Comparison of ENCODE assay signal across 23 cellular contexts in genomic region chr7:151470656-151471180, GRCh38. TPM values are rescaled to one million over a fixed set of nuclear protein-coding genes. Genes with fewer than 3 reads are reported as not detected.
DNase-seq lines count a peak whose midpoint lies in the region; ATAC-seq, FAIRE-seq and TF ChIP-seq lines count a peak whose summit lies in the region.
"Had no signal": no experiment of that assay in that cellular context is flagged by ENCODE, and none has a peak within 500 bp of the region (broad histone marks: within the 10 kb centered on the region; RNA-seq: fewer than 3 reads in every experiment).

No MANE protein-coding gene starts in this region.

- peaks cover 43% of the 10 kb centered on the region for H3K36me3 Mint-ChIP-seq in neural progenitor cell
- H3K36me3 Mint-ChIP-seq in stimulated activated naive B cell treated with anti-CD40 and anti-IgM and Interleukin-4, amounts not matched to agents 10 μg/mL and 1 μg/mL and 100 μg/mL, for 72 hours, result peaks cover 52 to 79% of the 10 kb centered on the region in 2 donors
- H3K36me3 Mint-ChIP-seq in activated T-helper 1 cell treated with anti-CD3 and anti-CD28 coated beads, Interleukin-12 subunit alpha, Interleukin-12 subunit beta, Interleukin-2, Interleukin-4 antibody, amounts not matched to agents 30 ng/mL and 10 ng/mL and 1 ng/mL, durations not matched to agents 14 hours and 24 hours and 36 hours (ENCODE audit: low read depth), result peaks cover 63% of the 10 kb centered on the region
- H3K36me3 Mint-ChIP-seq in activated T-cell treated with anti-CD3 and anti-CD28 coated beads, Interleukin-2, amount 50 U/mL, for 72 hours (ENCODE audit: insufficient read depth in 2 of 2), result peaks cover 23 to 48% of the 10 kb centered on the region in 2 donors

- H3K36me3 ChIP-seq in neural progenitor cell, result peaks cover 6% of the 10 kb centered on the region
- peaks cover 0 to 63% of the 10 kb centered on the region in 2 donors for H3K36me3 ChIP-seq in gastroesophageal sphincter

- H3K9ac ChIP-seq in neural progenitor cell, result no peak overlapping the region

- TF ChIP-seq POLR2A in gastroesophageal sphincter (IDR thresholded peaks at IDR 0.05), result no peak

- no peak for DNase-seq in GM19239 (ENCODE audit: insufficient read length, low spot score)
- DNase-seq in NCI-H1048 (lab: John Stamatoyannopoulos, UW), result peak; percentile 10
- peak; percentile 86 for DNase-seq in astrocyte of the hippocampus (ENCODE audit: low read depth, low spot score)
- DNase-seq in neural progenitor cell (ENCODE audit: low spot score), result peak; percentile 84
- no peak for DNase-seq in stimulated activated naive B cell treated with anti-CD40 and anti-IgM and Interleukin-4, amounts not matched to agents 10 μg/mL and 1 μg/mL and 100 μg/mL, for 72 hours
- DNase-seq in activated T-helper 1 cell treated with anti-CD3 and anti-CD28 coated beads, Interleukin-12 subunit alpha, Interleukin-12 subunit beta, Interleukin-2, Interleukin-4 antibody, amounts not matched to agents 30 ng/mL and 10 ng/mL and 1 ng/mL, durations not matched to agents 14 hours and 24 hours and 36 hours (ENCODE audit: low spot score), result no peak
- no peak for DNase-seq in activated T-cell treated with anti-CD3 and anti-CD28 coated beads, Interleukin-2, amount 50 U/mL, for 72 hours
- DNase-seq: activated CD4-positive, alpha-beta T cell treated with anti-CD3 and anti-CD28 coated beads for 4 hours; activated gamma-delta T cell treated with Interleukin-2 at 50 U/mL for 16 hours; amygdala; COR-L47; glutamatergic neuron; left lung; mucosa of descending colon; NK-92 treated with Interleukin-12 subunit alpha and Interleukin-12 subunit beta, amount 100 ng/mL, for 24 hours; sigmoid colon; stimulated activated naive CD8-positive, alpha-beta T cell treated with anti-CD3 and anti-CD28 coated beads, Interleukin-15, amount 100 ng/mL, for 72 hours; trophoblast cell had no signal

- peaks cover 54% of the 10 kb centered on the region for H3K4me1 Mint-ChIP-seq in neural progenitor cell
- H3K4me1 Mint-ChIP-seq in stimulated activated naive B cell treated with anti-CD40 and anti-IgM and Interleukin-4, amounts not matched to agents 10 μg/mL and 1 μg/mL and 100 μg/mL, for 72 hours, result peaks cover 37 to 52% of the 10 kb centered on the region in 2 donors
- peaks cover 56% of the 10 kb centered on the region for H3K4me1 Mint-ChIP-seq in activated T-helper 1 cell treated with anti-CD3 and anti-CD28 coated beads, Interleukin-12 subunit alpha, Interleukin-12 subunit beta, Interleukin-2, Interleukin-4 antibody, amounts not matched to agents 30 ng/mL and 10 ng/mL and 1 ng/mL, durations not matched to agents 14 hours and 24 hours and 36 hours (ENCODE audit: low read depth)
- H3K4me1 Mint-ChIP-seq in activated T-cell treated with anti-CD3 and anti-CD28 coated beads, Interleukin-2, amount 50 U/mL, for 72 hours (ENCODE audit: low read depth), result peaks cover 47% of the 10 kb centered on the region

- H3K9me3 ChIP-seq in neural progenitor cell (ENCODE audit: low read depth), result no peaks in the 10 kb centered on the region
- no peaks in the 10 kb centered on the region for H3K9me3 ChIP-seq in gastroesophageal sphincter
- H3K9me3 ChIP-seq: esophagus muscularis mucosa, left lung, mucosa of descending colon, sigmoid colon had no signal

- H2AFZ ChIP-seq in neural progenitor cell (replicated peaks), result no peak overlapping the region

- H3K79me2 ChIP-seq in neural progenitor cell (ENCODE audit: low read depth), result peaks cover 37% of the 10 kb centered on the region

- peak overlapping the region; percentile 66 for H3K4me2 ChIP-seq in neural progenitor cell

- H4K20me1 ChIP-seq in neural progenitor cell (ENCODE audit: low read depth), result peaks cover 27% of the 10 kb centered on the region

- peaks cover 8% of the 10 kb centered on the region for H3K27me3 Mint-ChIP-seq in neural progenitor cell (ENCODE audit: insufficient read depth, low read depth)
- H3K27me3 Mint-ChIP-seq in stimulated activated naive B cell treated with anti-CD40 and anti-IgM and Interleukin-4, amounts not matched to agents 10 μg/mL and 1 μg/mL and 100 μg/mL, for 72 hours, result no peaks in the 10 kb centered on the region
- H3K27me3 Mint-ChIP-seq in activated T-helper 1 cell treated with anti-CD3 and anti-CD28 coated beads, Interleukin-12 subunit alpha, Interleukin-12 subunit beta, Interleukin-2, Interleukin-4 antibody, amounts not matched to agents 30 ng/mL and 10 ng/mL and 1 ng/mL, durations not matched to agents 14 hours and 24 hours and 36 hours (ENCODE audit: insufficient read depth), result no peaks in the 10 kb centered on the region
- no peaks in the 10 kb centered on the region for H3K27me3 Mint-ChIP-seq in activated T-cell treated with anti-CD3 and anti-CD28 coated beads, Interleukin-2, amount 50 U/mL, for 72 hours (ENCODE audit: low read depth)
- H3K27me3 Mint-ChIP-seq: central memory CD8-positive, alpha-beta T cell; stimulated activated naive CD8-positive, alpha-beta T cell treated with anti-CD3 and anti-CD28 coated beads, Interleukin-15, amount 100 ng/mL, for 72 hours had no signal

- H3K4me3 ChIP-seq in neural progenitor cell (peak overlapping the region; percentile 9), gastroesophageal sphincter (no peak overlapping the region)
- H3K4me3 ChIP-seq: esophagus muscularis mucosa, left lung, mucosa of descending colon, sigmoid colon had no signal

- peaks cover 16% of the 10 kb centered on the region for H3F3A ChIP-seq in neural progenitor cell (ENCODE audit: low read depth)

- H3K27ac ChIP-seq in neural progenitor cell, result peak overlapping the region; percentile 68
- peak overlapping the region in 1 of 4 donors; percentile 26 for H3K27ac ChIP-seq in gastroesophageal sphincter
- H3K27ac ChIP-seq: esophagus muscularis mucosa, left lung had no signal

- no peak overlapping the region for H3K4me3 Mint-ChIP-seq in neural progenitor cell
- H3K4me3 Mint-ChIP-seq in stimulated activated naive B cell treated with anti-CD40 and anti-IgM and Interleukin-4, amounts not matched to agents 10 μg/mL and 1 μg/mL and 100 μg/mL, for 72 hours, result no peak overlapping the region
- no peak overlapping the region for H3K4me3 Mint-ChIP-seq in activated T-helper 1 cell treated with anti-CD3 and anti-CD28 coated beads, Interleukin-12 subunit alpha, Interleukin-12 subunit beta, Interleukin-2, Interleukin-4 antibody, amounts not matched to agents 30 ng/mL and 10 ng/mL and 1 ng/mL, durations not matched to agents 14 hours and 24 hours and 36 hours
- no peak overlapping the region for H3K4me3 Mint-ChIP-seq in activated T-cell treated with anti-CD3 and anti-CD28 coated beads, Interleukin-2, amount 50 U/mL, for 72 hours
- H3K4me3 Mint-ChIP-seq: stimulated activated naive CD8-positive, alpha-beta T cell treated with anti-CD3 and anti-CD28 coated beads, Interleukin-15, amount 100 ng/mL, for 72 hours had no signal

- ATAC-seq in stimulated activated naive B cell treated with anti-CD40 and anti-IgM and Interleukin-4, amounts not matched to agents 10 μg/mL and 1 μg/mL and 100 μg/mL, for 72 hours (replicated peaks), result no peak
- no peak for ATAC-seq in gastroesophageal sphincter
- ATAC-seq in activated T-cell treated with anti-CD3 and anti-CD28 coated beads, Interleukin-2, amount 50 U/mL, for 72 hours (replicated peaks in 1 of 2), result no peak
- ATAC-seq: left lung; mucosa of descending colon; stimulated activated naive CD8-positive, alpha-beta T cell treated with anti-CD3 and anti-CD28 coated beads, Interleukin-15, amount 100 ng/mL, for 72 hours had no signal

- peak overlapping the region; percentile 18 for H3K27ac Mint-ChIP-seq in neural progenitor cell
- H3K27ac Mint-ChIP-seq in stimulated activated naive B cell treated with anti-CD40 and anti-IgM and Interleukin-4, amounts not matched to agents 10 μg/mL and 1 μg/mL and 100 μg/mL, for 72 hours, result no peak overlapping the region
- no peak overlapping the region for H3K27ac Mint-ChIP-seq in activated T-helper 1 cell treated with anti-CD3 and anti-CD28 coated beads, Interleukin-12 subunit alpha, Interleukin-12 subunit beta, Interleukin-2, Interleukin-4 antibody, amounts not matched to agents 30 ng/mL and 10 ng/mL and 1 ng/mL, durations not matched to agents 14 hours and 24 hours and 36 hours
- H3K27ac Mint-ChIP-seq in activated T-cell treated with anti-CD3 and anti-CD28 coated beads, Interleukin-2, amount 50 U/mL, for 72 hours, result no peak overlapping the region
- H3K27ac Mint-ChIP-seq: stimulated activated naive CD8-positive, alpha-beta T cell treated with anti-CD3 and anti-CD28 coated beads, Interleukin-15, amount 100 ng/mL, for 72 hours had no signal

- intact Hi-C loops in activated T-helper 1 cell treated with anti-CD3 and anti-CD28 coated beads, Interleukin-12 subunit alpha, Interleukin-12 subunit beta, Interleukin-2, Interleukin-4 antibody, amounts not matched to agents 30 ng/mL and 10 ng/mL and 1 ng/mL, durations not matched to agents 14 hours and 24 hours and 36 hours (cut with micrococcal nuclease), result loop anchor here (1.0 to 5.0 kb wide), 3 partner anchors 48 to 288 kb away; no protein-coding TSS in a partner anchor

- H3K27me3 ChIP-seq in neural progenitor cell, result no peaks in the 10 kb centered on the region
- no peaks in the 10 kb centered on the region for H3K27me3 ChIP-seq in gastroesophageal sphincter
- H3K27me3 ChIP-seq: esophagus muscularis mucosa, left lung, sigmoid colon had no signal

- peaks cover 22% of the 10 kb centered on the region for H3K4me1 ChIP-seq in neural progenitor cell
- peaks cover 2 to 55% (median 3%) of the 10 kb centered on the region in 3 donors for H3K4me1 ChIP-seq in gastroesophageal sphincter

- FAIRE-seq in GM19239 (lab: Jason Lieb, UNC), result peak; percentile 33

- peaks cover 4% of the 10 kb centered on the region for H3K9me3 Mint-ChIP-seq in neural progenitor cell
- no peaks in the 10 kb centered on the region for H3K9me3 Mint-ChIP-seq in stimulated activated naive B cell treated with anti-CD40 and anti-IgM and Interleukin-4, amounts not matched to agents 10 μg/mL and 1 μg/mL and 100 μg/mL, for 72 hours
- H3K9me3 Mint-ChIP-seq in activated T-helper 1 cell treated with anti-CD3 and anti-CD28 coated beads, Interleukin-12 subunit alpha, Interleukin-12 subunit beta, Interleukin-2, Interleukin-4 antibody, amounts not matched to agents 30 ng/mL and 10 ng/mL and 1 ng/mL, durations not matched to agents 14 hours and 24 hours and 36 hours, result no peaks in the 10 kb centered on the region
- no peaks in the 10 kb centered on the region for H3K9me3 Mint-ChIP-seq in activated T-cell treated with anti-CD3 and anti-CD28 coated beads, Interleukin-2, amount 50 U/mL, for 72 hours
- H3K9me3 Mint-ChIP-seq: central memory CD8-positive, alpha-beta T cell; stimulated activated naive CD8-positive, alpha-beta T cell treated with anti-CD3 and anti-CD28 coated beads, Interleukin-15, amount 100 ng/mL, for 72 hours had no signal

- WGBS in gastroesophageal sphincter (ENCODE audit: low coverage in 1 of 2), 2 donors, result 50 to 100% methylated on average over 1 to 2 of the region's 2 CpGs

- no peak for TF ChIP-seq EP300 in gastroesophageal sphincter (IDR thresholded peaks at IDR 0.05)

- no peak for TF ChIP-seq CTCF in neural progenitor cell (IDR thresholded peaks at IDR 0.05)
- no peak for TF ChIP-seq CTCF in gastroesophageal sphincter (IDR thresholded peaks at IDR 0.05)

RNA-seq across cellular contexts. Expression of gene CRYGN, which starts 30.8 kb away (rescaled TPM):
- total RNA-seq in neural progenitor cell (ENCODE audit: low replicate concordance) (1.1 TPM in 1 of 2 replicates, not detected in the other), gastroesophageal sphincter (1 to 10 TPM in 1 of 4 donors, under 1 TPM in 1, not detected in 2; 0.27 to 4.4 TPM)
- total RNA-seq in activated T-helper 1 cell treated with anti-CD3 and anti-CD28 coated beads, Interleukin-12 subunit alpha, Interleukin-12 subunit beta, Interleukin-2, Interleukin-4 antibody, amounts not matched to agents 30 ng/mL and 10 ng/mL and 1 ng/mL, durations not matched to agents 14 hours and 24 hours and 36 hours, result 0.22 TPM in 1 of 2 replicates, not detected in the other
- under 1 TPM; 0.35 to 0.53 TPM for total RNA-seq in activated T-cell treated with anti-CD3 and anti-CD28 coated beads, Interleukin-2, amount 50 U/mL, for 72 hours
- total RNA-seq: H4, HT1080, left lung had no signal

RNA-seq across cellular contexts. Expression of gene RHEB, which starts 49.0 kb away (rescaled TPM):
- total RNA-seq in neural progenitor cell (ENCODE audit: low replicate concordance), result 94.2 and 225 TPM in 2 replicates
- 62.5 and 65.5 TPM in 2 replicates for total RNA-seq in activated T-helper 1 cell treated with anti-CD3 and anti-CD28 coated beads, Interleukin-12 subunit alpha, Interleukin-12 subunit beta, Interleukin-2, Interleukin-4 antibody, amounts not matched to agents 30 ng/mL and 10 ng/mL and 1 ng/mL, durations not matched to agents 14 hours and 24 hours and 36 hours
- 100 to 1,000 TPM; 107 to 229 (median 155) TPM for total RNA-seq in gastroesophageal sphincter
- 10 to 100 TPM; 39.3 to 47.3 TPM for total RNA-seq in activated T-cell treated with anti-CD3 and anti-CD28 coated beads, Interleukin-2, amount 50 U/mL, for 72 hours

Comparison
In these comparisons a context has a peak if more than half of its experiments do, and no peak if none do; other contexts are left out.
1. DNase-seq: peak in NCI-H1048 (single experiment), astrocyte of the hippocampus (single experiment) and neural progenitor cell (single experiment); none in GM19239 (single experiment), stimulated activated naive B cell treated with anti-CD40 and anti-IgM and Interleukin-4, amounts not matched to agents 10 μg/mL and 1 μg/mL and 100 μg/mL, for 72 hours (single experiment), activated T-helper 1 cell treated with anti-CD3 and anti-CD28 coated beads, Interleukin-12 subunit alpha, Interleukin-12 subunit beta, Interleukin-2, Interleukin-4 antibody, amounts not matched to agents 30 ng/mL and 10 ng/mL and 1 ng/mL, durations not matched to agents 14 hours and 24 hours and 36 hours (single experiment) and activated T-cell treated with anti-CD3 and anti-CD28 coated beads, Interleukin-2, amount 50 U/mL, for 72 hours (0 of 2).